Comparison of ENCODE assay signal across 15 cellular contexts in the genomic region with DNA sequence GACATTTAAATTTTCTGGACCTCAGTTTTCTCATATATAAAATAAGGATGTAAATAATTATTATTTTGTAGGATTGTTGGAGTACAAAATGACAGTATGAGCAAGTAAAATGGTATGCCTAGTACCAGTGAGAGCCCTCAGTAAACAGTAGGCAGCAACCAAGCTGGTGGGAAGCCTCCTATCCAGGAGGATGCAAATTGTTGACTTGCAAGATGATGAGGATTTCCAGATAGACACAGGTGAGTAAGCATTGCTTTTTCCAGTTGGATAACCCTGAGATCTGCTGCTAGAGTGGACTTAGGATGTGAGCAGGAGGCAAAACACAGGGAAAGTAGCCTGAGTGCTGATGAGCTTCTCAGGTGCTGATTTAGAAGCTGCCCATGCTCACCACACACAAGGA. TPM values are rescaled to one million over a fixed set of nuclear protein-coding genes. Genes with fewer than 3 reads are reported as not detected.
A peak's percentile ranks its signal among the peaks of the same experiment; 100 is the strongest.
DNase-seq lines count a peak whose midpoint lies in the region; ATAC-seq and TF ChIP-seq lines count a peak whose summit lies in the region.
"Had no signal": no experiment of that assay in that cellular context is flagged by ENCODE, and none has a peak within 500 bp of the region (broad histone marks: within the 10 kb centered on the region; RNA-seq: fewer than 3 reads in every experiment).

No MANE protein-coding gene starts in this region.

- no peak overlapping the region for H2AFZ ChIP-seq in PC-3 (ENCODE audit: low read length)
- H2AFZ ChIP-seq in Karpas-422 (ENCODE audit: low read length) = no peak overlapping the region
- H2AFZ ChIP-seq: GM23338 had no signal

- CTCF ChIA-PET in PC-3 (lab: Charles Lee) = no interaction called here

- no peak overlapping the region for H3K27ac ChIP-seq in PC-3 (ENCODE audit: low read length)
- no peak overlapping the region for H3K27ac ChIP-seq in Karpas-422 (ENCODE audit: low read length)

- no peaks in the 10 kb centered on the region for H3K9me2 ChIP-seq in PC-3 (replicated peaks; ENCODE audit: low read length)
- H3K9me2 ChIP-seq in Karpas-422 (replicated peaks; ENCODE audit: insufficient read depth, low read length) = no peaks in the 10 kb centered on the region

- POLR2A ChIA-PET in PC-3 (lab: Charles Lee; ENCODE audit: unreplicated experiment) = no interaction called here

- DNase-seq in COLO668 (lab: John Stamatoyannopoulos, UW; ENCODE audit: unreplicated experiment) (peak; percentile 24), DMS53 treated with DMSO at 0.1 percent for 48 hours (lab: John Stamatoyannopoulos, UW; ENCODE audit: unreplicated experiment) (peak; percentile 99), NCI-H526 (lab: John Stamatoyannopoulos, UW) (peak; percentile 76 to 82), PC-3 (peak; percentile 70), Karpas-422 (no peak), globus pallidus (ENCODE audit: low spot score) (no peak), 8988T (no peak), mucosa of gallbladder (ENCODE audit: low spot score) (no peak)
- DNase-seq: Caco-2; CD8-positive, alpha-beta T cell; DMS79 treated with DMSO at 0.1 percent for 48 hours; EL; H7 had no signal

- TF ChIP-seq CTCF in PC-3 (conservative IDR thresholded peaks at IDR 0.05; ENCODE audit: low read depth, low read length) = no peak

- intact Hi-C loops in PC-3 (cut with micrococcal nuclease) = no loop called here

- H3K79me2 ChIP-seq in PC-3 (ENCODE audit: low read length) = no peaks in the 10 kb centered on the region
- no peaks in the 10 kb centered on the region for H3K79me2 ChIP-seq in Karpas-422 (ENCODE audit: low read length)

- H3K4me2 ChIP-seq in PC-3 (ENCODE audit: low read length) = no peak overlapping the region
- no peak overlapping the region for H3K4me2 ChIP-seq in Karpas-422 (ENCODE audit: low read depth, low read length, poor library complexity, severe bottlenecking)
- H3K4me2 ChIP-seq: A549, GM23338 had no signal

- BruUV-seq in PC-3 (replicated peaks; lab: Mats Ljungman, UMichigan) = no TSS peak

- H4K20me1 ChIP-seq in PC-3 (ENCODE audit: low read length) (no peaks in the 10 kb centered on the region), Karpas-422 (ENCODE audit: insufficient read depth, low read depth, low read length) (no peaks in the 10 kb centered on the region)

- H3F3A ChIP-seq in PC-3 (ENCODE audit: low read length, unreplicated experiment) = no peaks in the 10 kb centered on the region

- H3K27me3 ChIP-seq in PC-3 (ENCODE audit: low read length) = no peaks in the 10 kb centered on the region
- no peaks in the 10 kb centered on the region for H3K27me3 ChIP-seq in Karpas-422 (ENCODE audit: low read length)

- no peaks in the 10 kb centered on the region for H3K36me3 ChIP-seq in PC-3 (ENCODE audit: low read depth, low read length)
- H3K36me3 ChIP-seq in Karpas-422 (ENCODE audit: insufficient read depth, low read length) = no peaks in the 10 kb centered on the region

- H3K9me3 ChIP-seq in PC-3 (ENCODE audit: low read length) = no peaks in the 10 kb centered on the region
- H3K9me3 ChIP-seq in Karpas-422 (ENCODE audit: low read length) = no peaks in the 10 kb centered on the region
- H3K9me3 ChIP-seq: A549, Caco-2 had no signal

- ATAC-seq in PC-3 = peak; percentile 31
- ATAC-seq: CD8-positive, alpha-beta T cell; GM23338 had no signal

- H3K9ac ChIP-seq in PC-3 (ENCODE audit: low read length) (no peak overlapping the region), Karpas-422 (ENCODE audit: low read length) (no peak overlapping the region)

- H3K4me1 ChIP-seq in PC-3 (ENCODE audit: insufficient read depth, low read length) (peaks cover 33% of the 10 kb centered on the region), Karpas-422 (ENCODE audit: low read length) (no peaks in the 10 kb centered on the region)
- H3K4me1 ChIP-seq: Caco-2 had no signal

- H3K4me3 ChIP-seq in PC-3 (ENCODE audit: low read length) (no peak overlapping the region), Karpas-422 (ENCODE audit: low read length) (no peak overlapping the region)
- H3K4me3 ChIP-seq: A549, GM23338 had no signal

RNA-seq across cellular contexts. Expression of a gene that starts 28.2 kb away (rescaled TPM):
- total RNA-seq in PC-3 (2014; rRNA removed) (19.3 and 22.2 TPM in 2 replicates), mucosa of gallbladder (32.7 TPM)
- total RNA-seq in Karpas-422 (2014; rRNA removed; shearing (Covaris generic); ENCODE audit: low replicate concordance) = 1.2 and 1.8 TPM in 2 replicates

RNA-seq across cellular contexts. Expression of a gene that starts 28.5 kb away (rescaled TPM):
- total RNA-seq in PC-3 (2014; rRNA removed) (1.0 TPM in 1 of 2 replicates, not detected in the other), mucosa of gallbladder (9.5 TPM)
- 22.8 and 39.8 TPM in 2 replicates for total RNA-seq in Karpas-422 (2014; rRNA removed; shearing (Covaris generic); ENCODE audit: low replicate concordance)

Comparison
In these comparisons a context has a peak if more than half of its experiments do, and no peak if none do; other contexts are left out.
1. DNase-seq: peak in COLO668 (single experiment), DMS53 treated with DMSO at 0.1 percent for 48 hours (single experiment), NCI-H526 (2 of 2) and PC-3 (single experiment); none in Karpas-422 (single experiment), globus pallidus (single experiment), 8988T (single experiment) and mucosa of gallbladder (single experiment).